Comparison of ENCODE assay signal across 8 cellular contexts in the genomic region with DNA sequence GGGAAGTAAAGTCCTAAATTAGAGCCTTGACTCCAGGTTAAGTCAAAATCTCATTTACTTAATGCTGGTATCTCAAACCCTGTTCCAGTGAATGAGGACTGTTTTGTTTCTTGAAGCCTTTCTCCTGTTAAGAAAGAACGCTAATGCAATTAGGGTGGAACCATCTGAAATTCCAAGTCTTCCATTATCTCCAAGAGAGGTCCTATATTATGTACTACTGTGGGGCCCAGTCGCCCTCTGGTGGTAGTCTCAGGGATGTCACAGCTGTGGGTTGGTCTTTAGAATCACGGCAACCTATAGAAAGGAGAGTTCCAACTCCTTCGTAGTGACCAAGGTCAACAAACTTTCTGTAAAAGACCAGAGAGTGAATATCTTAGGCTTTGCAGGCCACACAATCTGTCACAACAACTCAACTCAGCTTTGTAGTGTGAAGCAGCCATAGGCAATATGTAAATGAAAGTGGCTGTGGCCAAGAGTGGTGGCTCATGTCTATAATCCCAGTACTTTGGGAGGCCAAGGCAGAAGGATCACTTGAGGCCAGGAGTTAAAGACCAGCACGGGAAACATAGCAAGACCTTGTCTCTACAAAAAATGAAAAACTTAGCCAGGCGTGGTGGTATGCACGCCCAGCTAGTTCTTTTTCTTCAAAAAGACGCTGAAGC. TPM values are rescaled to one million over a fixed set of nuclear protein-coding genes. Genes with fewer than 3 reads are reported as not detected.
DNase-seq lines count a peak whose midpoint lies in the region; ATAC-seq, FAIRE-seq and TF ChIP-seq lines count a peak whose summit lies in the region.

No MANE protein-coding gene starts in this region.

- TF ChIP-seq CTCF in D721Med (IDR thresholded peaks at IDR 0.05; ENCODE audit: insufficient read depth, missing control alignments), result peak; percentile 92
- peak; percentile 88 for TF ChIP-seq CTCF in progenitor cell of endocrine pancreas (IDR thresholded peaks at IDR 0.05; ENCODE audit: unreplicated experiment)

- in situ Hi-C loops in KBM-7 (cut with MboI; ENCODE audit: low pct_unique_long_range_greater_than_20kb, low sequenced_read_pairs), result no loop called here

- peak overlapping the region; percentile 39 for H3K27ac Mint-ChIP-seq in activated naive CD4-positive, alpha-beta T cell treated with anti-CD3 and anti-CD28 coated beads for 36 hours
- H3K27ac Mint-ChIP-seq in progenitor cell of endocrine pancreas, result peak overlapping the region; percentile 74

- peaks cover 27% of the 10 kb centered on the region for H3K36me3 Mint-ChIP-seq in activated naive CD4-positive, alpha-beta T cell treated with anti-CD3 and anti-CD28 coated beads for 36 hours (ENCODE audit: low read depth)
- peaks cover 24% of the 10 kb centered on the region for H3K36me3 Mint-ChIP-seq in progenitor cell of endocrine pancreas (ENCODE audit: insufficient read depth)

- intact Hi-C loops in activated naive CD4-positive, alpha-beta T cell treated with anti-CD3 and anti-CD28 coated beads for 36 hours (cut with micrococcal nuclease), result loop anchor here (1.0 to 2.0 kb wide), 2 partner anchors 115 to 266 kb away; no protein-coding TSS in a partner anchor

- DNase-seq in D721Med (ENCODE audit: insufficient read length, low spot score) (peak; percentile 51), KBM-7 (peak; percentile 79), SK-N-DZ (ENCODE audit: low spot score) (peak; percentile 68), glomerular visceral epithelial cell (ENCODE audit: extremely low spot score) (peak; percentile 72), progenitor cell of endocrine pancreas (ENCODE audit: low spot score, unreplicated experiment) (peak; percentile 54)
- peak; percentile 85 for DNase-seq in activated naive CD4-positive, alpha-beta T cell treated with anti-CD3 and anti-CD28 coated beads for 36 hours

- peaks cover 12% of the 10 kb centered on the region for H3K4me1 Mint-ChIP-seq in activated naive CD4-positive, alpha-beta T cell treated with anti-CD3 and anti-CD28 coated beads for 36 hours (ENCODE audit: low read depth)
- H3K4me1 Mint-ChIP-seq in progenitor cell of endocrine pancreas (ENCODE audit: low read depth), result no peaks in the 10 kb centered on the region

- CTCF ChIA-PET in activated naive CD4-positive, alpha-beta T cell treated with anti-CD3 and anti-CD28 coated beads for 36 hours (lab: Charles Lee), result interaction anchor here (0.6 to 2.8 kb wide), 12 partner anchors 9 to 115 kb away, joined by 3 to 14 read pairs (median 7); partner anchors contain the start of genes NMT2 and RPP38

- peak; percentile 67 for ATAC-seq in GM21367 (IDR thresholded peaks at IDR 0.05; ENCODE audit: unreplicated experiment)
- no peak for ATAC-seq in HG02571 (IDR thresholded peaks at IDR 0.05; ENCODE audit: unreplicated experiment)

- H3K27me3 Mint-ChIP-seq in activated naive CD4-positive, alpha-beta T cell treated with anti-CD3 and anti-CD28 coated beads for 36 hours (ENCODE audit: low read depth), result no peaks in the 10 kb centered on the region
- no peaks in the 10 kb centered on the region for H3K27me3 Mint-ChIP-seq in progenitor cell of endocrine pancreas

- peak; percentile 82 for FAIRE-seq in D721Med (lab: Jason Lieb, UNC)

- H3K9me3 Mint-ChIP-seq in activated naive CD4-positive, alpha-beta T cell treated with anti-CD3 and anti-CD28 coated beads for 36 hours, result no peaks in the 10 kb centered on the region
- H3K9me3 Mint-ChIP-seq in progenitor cell of endocrine pancreas (ENCODE audit: low read depth), result no peaks in the 10 kb centered on the region

- no peak overlapping the region for H3K4me3 Mint-ChIP-seq in activated naive CD4-positive, alpha-beta T cell treated with anti-CD3 and anti-CD28 coated beads for 36 hours
- H3K4me3 Mint-ChIP-seq in progenitor cell of endocrine pancreas (ENCODE audit: low read depth), result no peak overlapping the region

RNA-seq across cellular contexts. Expression of gene RPP38, which starts 9.3 kb away (rescaled TPM):
- 8.8 and 9.0 TPM in 2 replicates for polyA plus RNA-seq in SK-N-DZ (2014; cell fraction: cytosol; rRNA removed)
- polyA plus RNA-seq in SK-N-DZ (2014; cell fraction: nucleus; rRNA removed), result 6.6 and 7.0 TPM in 2 replicates
- total RNA-seq in activated naive CD4-positive, alpha-beta T cell treated with anti-CD3 and anti-CD28 coated beads for 36 hours, result 10 to 100 TPM; 15.6 to 16.3 TPM
- 19.0 and 20.0 TPM in 2 replicates for total RNA-seq in progenitor cell of endocrine pancreas

RNA-seq across cellular contexts. Expression of gene ACBD7, which starts 17.9 kb away (rescaled TPM):
- 12.1 and 16.7 TPM in 2 replicates for polyA plus RNA-seq in SK-N-DZ (2014; cell fraction: cytosol; rRNA removed)
- 2.6 and 2.7 TPM in 2 replicates for polyA plus RNA-seq in SK-N-DZ (2014; cell fraction: nucleus; rRNA removed)
- total RNA-seq in activated naive CD4-positive, alpha-beta T cell treated with anti-CD3 and anti-CD28 coated beads for 36 hours, result under 1 TPM; 0.72 to 0.94 TPM
- 10.5 and 10.7 TPM in 2 replicates for total RNA-seq in progenitor cell of endocrine pancreas
